In genomic region chr12:49188205-49188915, GRCh38 we compare ENCODE assay signal across 8 cellular contexts. TPM values are rescaled to one million over a fixed set of nuclear protein-coding genes. Genes with fewer than 3 reads are reported as not detected.
DNase-seq lines count a peak whose midpoint lies in the region; ATAC-seq and TF ChIP-seq lines count a peak whose summit lies in the region.

No MANE protein-coding gene starts in this region.

- H3K4me2 ChIP-seq in OCI-LY1 (ENCODE audit: low read length) = peak overlapping the region; percentile 85

- H3K4me3 ChIP-seq in OCI-LY1 (ENCODE audit: low read depth, low read length, poor library complexity, severe bottlenecking) = peak overlapping the region; percentile 96
- peak overlapping the region; percentile 79 for H3K4me3 ChIP-seq in fibroblast of mammary gland (ENCODE audit: control insufficient read depth, low read depth, low read length)

- H3K4me3 Mint-ChIP-seq in natural killer cell treated with Interleukin-12 subunit alpha and Interleukin-12 subunit beta and Interleukin-15 and Interleukin-18, amount 100 ng/mL, for 72 hours = peak overlapping the region; percentile 92

- H3K27me3 Mint-ChIP-seq in natural killer cell treated with Interleukin-12 subunit alpha and Interleukin-12 subunit beta and Interleukin-15 and Interleukin-18, amount 100 ng/mL, for 72 hours = no peaks in the 10 kb centered on the region

- no peaks in the 10 kb centered on the region for H3F3A ChIP-seq in OCI-LY1 (ENCODE audit: insufficient read depth, low read length)

- H3K36me3 ChIP-seq in OCI-LY1 (ENCODE audit: insufficient read depth, low read length) = peaks cover 27% of the 10 kb centered on the region

- H3K9me3 Mint-ChIP-seq in natural killer cell treated with Interleukin-12 subunit alpha and Interleukin-12 subunit beta and Interleukin-15 and Interleukin-18, amount 100 ng/mL, for 72 hours = no peaks in the 10 kb centered on the region

- no peak for TF ChIP-seq CTCF in OCI-LY1 (IDR thresholded peaks at IDR 0.05; ENCODE audit: low read length)
- TF ChIP-seq CTCF in fibroblast of mammary gland (conservative IDR thresholded peaks at IDR 0.05; ENCODE audit: control insufficient read depth, insufficient read depth, low read depth, low read length) = no peak

- H3K27me3 ChIP-seq in OCI-LY1 (ENCODE audit: insufficient read depth, low read length) = no peaks in the 10 kb centered on the region

- peaks cover 17 to 24% of the 10 kb centered on the region in 2 donors for H3K4me1 Mint-ChIP-seq in natural killer cell treated with Interleukin-12 subunit alpha and Interleukin-12 subunit beta and Interleukin-15 and Interleukin-18, amount 100 ng/mL, for 72 hours (ENCODE audit: low read depth in 2 of 2)

- H4K20me1 ChIP-seq in OCI-LY1 (ENCODE audit: insufficient read depth, low read length) = no peaks in the 10 kb centered on the region

- H2AFZ ChIP-seq in OCI-LY1 (ENCODE audit: low read length) = no peak overlapping the region

- ATAC-seq in HG03460 (IDR thresholded peaks at IDR 0.05; ENCODE audit: unreplicated experiment) = peak; percentile 40
- peak; percentile 67 to 78 for ATAC-seq in natural killer cell treated with Interleukin-12 subunit alpha and Interleukin-12 subunit beta and Interleukin-15 and Interleukin-18, amount 100 ng/mL, for 72 hours

- peaks cover 30% of the 10 kb centered on the region for H3K4me1 ChIP-seq in OCI-LY1 (ENCODE audit: insufficient read depth, low read length, severe bottlenecking)

- H3K27ac ChIP-seq in OCI-LY1 (ENCODE audit: low read depth, low read length, poor library complexity, severe bottlenecking) = peak overlapping the region; percentile 78

- DNase-seq in CD1c-positive myeloid dendritic cell (ENCODE audit: extremely low spot score) (peak; percentile 92), GM19240 (ENCODE audit: insufficient read length, low spot score) (peak; percentile 15), activated T-helper 1 cell treated with Interleukin-2 at 50 U/mL for 16 hours (ENCODE audit: low read depth) (peak; percentile 64), fibroblast of mammary gland (ENCODE audit: low read depth) (peak; percentile 69)
- peak; percentile 74 for DNase-seq in natural killer cell treated with Interleukin-12 subunit alpha and Interleukin-12 subunit beta and Interleukin-15 and Interleukin-18, amount 100 ng/mL, for 72 hours (ENCODE audit: low spot score)
- DNase-seq in stimulated activated naive CD4-positive, alpha-beta T cell (lab: John Stamatoyannopoulos, UW) = peak; percentile 68 to 90 (median 82)

- peak overlapping the region; percentile 87 to 90 for H3K27ac Mint-ChIP-seq in natural killer cell treated with Interleukin-12 subunit alpha and Interleukin-12 subunit beta and Interleukin-15 and Interleukin-18, amount 100 ng/mL, for 72 hours

- H3K9me3 ChIP-seq in OCI-LY1 (ENCODE audit: low read length) = no peaks in the 10 kb centered on the region

- peak overlapping the region; percentile 91 for H3K9ac ChIP-seq in OCI-LY1 (ENCODE audit: low read length)

- H3K79me2 ChIP-seq in OCI-LY1 (ENCODE audit: insufficient read depth, low read length) = peaks cover 15% of the 10 kb centered on the region

- no peaks in the 10 kb centered on the region for H3K9me2 ChIP-seq in OCI-LY1 (ENCODE audit: low read depth, low read length)

- peaks cover 7% of the 10 kb centered on the region for H3K36me3 Mint-ChIP-seq in natural killer cell treated with Interleukin-12 subunit alpha and Interleukin-12 subunit beta and Interleukin-15 and Interleukin-18, amount 100 ng/mL, for 72 hours

RNA-seq across cellular contexts. Expression of gene TUBA1A, which starts 0.5 kb away (rescaled TPM):
- 10 to 100 TPM; 30.8 to 53.5 TPM for total RNA-seq in natural killer cell treated with Interleukin-12 subunit alpha and Interleukin-12 subunit beta and Interleukin-15 and Interleukin-18, amount 100 ng/mL, for 72 hours

RNA-seq across cellular contexts. Expression of gene TUBA1B, which starts 57.2 kb away (rescaled TPM):
- 1,000 to 10,000 TPM; 1,825 to 2,159 TPM for total RNA-seq in natural killer cell treated with Interleukin-12 subunit alpha and Interleukin-12 subunit beta and Interleukin-15 and Interleukin-18, amount 100 ng/mL, for 72 hours

Comparison
In these comparisons a context has a peak if more than half of its experiments do, and no peak if none do; other contexts are left out.
1. Peak in every context shown above with its lines: DNase-seq, ATAC-seq, H3K4me3 ChIP-seq and H3K27ac ChIP-seq.
2. DNase-seq: peak in every context shown above with its lines; median percentile 92 in CD1c-positive myeloid dendritic cell; 82 in stimulated activated naive CD4-positive, alpha-beta T cell; 74 in natural killer cell treated with Interleukin-12 subunit alpha and Interleukin-12 subunit beta and Interleukin-15 and Interleukin-18, amount 100 ng/mL, for 72 hours; 69 in fibroblast of mammary gland; 64 in activated T-helper 1 cell treated with Interleukin-2 at 50 U/mL for 16 hours; 15 in GM19240.